In genomic region chr3:9399746-9400145, GRCh38 we compare ENCODE assay signal across 7 cellular contexts. TPM values are rescaled to one million over a fixed set of nuclear protein-coding genes. Genes with fewer than 3 reads are reported as not detected.
DNase-seq lines count a peak whose midpoint lies in the region; ATAC-seq and TF ChIP-seq lines count a peak whose summit lies in the region.

No MANE protein-coding gene starts in this region.

- H3K4me2 ChIP-seq in SU-DHL-6 (ENCODE audit: low read depth, low read length, poor library complexity, severe bottlenecking): peak overlapping the region; percentile 89

- H3K27ac Mint-ChIP-seq in endodermal cell: peak overlapping the region; percentile 99

- WGBS in endodermal cell (ENCODE audit: insufficient coverage in 1 of 2, insufficient read length in 1 of 2), 2 experiments: 0% methylated on average over 1 to 3 of the region's 3 CpGs
- WGBS in suprapubic skin: 0% methylated on average over 3 of the region's 3 CpGs

- DNase-seq in GM04504 (ENCODE audit: low read depth): peak; percentile 86
- peak; percentile 80 for DNase-seq in NB4 (ENCODE audit: low read depth)
- peak; percentile 86 for DNase-seq in endodermal cell
- DNase-seq in lower lobe of right lung: peak; percentile 63
- DNase-seq in suprapubic skin (ENCODE audit: low spot score in 2 of 2): peak in 1 of 2 donors; percentile 73

- no peaks in the 10 kb centered on the region for H3K27me3 Mint-ChIP-seq in endodermal cell (ENCODE audit: insufficient read depth)

- H3K36me3 ChIP-seq in SU-DHL-6 (ENCODE audit: low read length): peaks cover 7% of the 10 kb centered on the region; the same call in 1 of the 2 replicates
- H3K36me3 ChIP-seq in endodermal cell (ENCODE audit: control insufficient read depth, insufficient read depth, low read length): peaks cover 9% of the 10 kb centered on the region
- peaks cover 6% of the 10 kb centered on the region for H3K36me3 ChIP-seq in lower lobe of right lung
- no peaks in the 10 kb centered on the region for H3K36me3 ChIP-seq in suprapubic skin

- H2AFZ ChIP-seq in SU-DHL-6 (ENCODE audit: low read depth, low read length, severe bottlenecking): no peak overlapping the region

- H3F3A ChIP-seq in SU-DHL-6 (ENCODE audit: insufficient read depth): peaks cover 7% of the 10 kb centered on the region

- intact Hi-C loops in lower lobe of right lung (cut with DNase I): no loop called here

- TF ChIP-seq EP300 in suprapubic skin (IDR thresholded peaks at IDR 0.05): no peak

- H3K4me1 Mint-ChIP-seq in endodermal cell: peaks cover 61% of the 10 kb centered on the region

- H3K27ac ChIP-seq in SU-DHL-6 (ENCODE audit: low read depth, low read length) (peak overlapping the region; percentile 89; the same call in 1 of the 2 replicates), endodermal cell (ENCODE audit: low read depth, low read length) (peak overlapping the region; percentile 81), lower lobe of right lung (peak overlapping the region; percentile 98), suprapubic skin (peak overlapping the region; percentile 100)

- H3K9me3 Mint-ChIP-seq in endodermal cell: no peaks in the 10 kb centered on the region

- peaks cover 91% of the 10 kb centered on the region for H3K79me2 ChIP-seq in SU-DHL-6 (ENCODE audit: insufficient read depth, low read length)

- peak overlapping the region; percentile 98 for H3K9ac ChIP-seq in SU-DHL-6 (ENCODE audit: low read length)
- peak overlapping the region; percentile 98 for H3K9ac ChIP-seq in endodermal cell (ENCODE audit: extremely low read depth, low read length, poor library complexity, severe bottlenecking)

- TF ChIP-seq POLR2A in NB4 (IDR thresholded peaks at IDR 0.05; ENCODE audit: extremely low read depth, insufficient read length) (no peak), suprapubic skin (IDR thresholded peaks at IDR 0.05) (peak in 1 of 2 donors; percentile 17)

- H3K4me3 Mint-ChIP-seq in endodermal cell: peak overlapping the region; percentile 97

- H3K4me3 ChIP-seq in NB4 (ENCODE audit: low read depth, low read length): peak overlapping the region; percentile 86
- H3K4me3 ChIP-seq in SU-DHL-6 (ENCODE audit: insufficient read depth, low read length, poor library complexity, severe bottlenecking): peak overlapping the region; percentile 97
- peak overlapping the region; percentile 88 for H3K4me3 ChIP-seq in endodermal cell (ENCODE audit: low read length)
- peak overlapping the region; percentile 89 for H3K4me3 ChIP-seq in lower lobe of right lung
- peak overlapping the region; percentile 89 for H3K4me3 ChIP-seq in suprapubic skin

- TF ChIP-seq CTCF in NB4 (IDR thresholded peaks at IDR 0.05; ENCODE audit: low read depth, low read length) (no peak), SU-DHL-6 (IDR thresholded peaks at IDR 0.05; ENCODE audit: insufficient read depth, low read length, poor library complexity, severe bottlenecking) (no peak), endodermal cell (conservative IDR thresholded peaks at IDR 0.05) (peak; percentile 16), lower lobe of right lung (IDR thresholded peaks at IDR 0.05) (no peak), suprapubic skin (IDR thresholded peaks at IDR 0.05) (no peak)

- peaks cover 72% of the 10 kb centered on the region for H4K20me1 ChIP-seq in SU-DHL-6 (ENCODE audit: low read depth, low read length)

- no peak for ATAC-seq in lower lobe of right lung
- no peak for ATAC-seq in HG03196 (IDR thresholded peaks at IDR 0.05; ENCODE audit: unreplicated experiment)

- H3K9me2 ChIP-seq in SU-DHL-6 (replicated peaks; ENCODE audit: insufficient read depth, low read length): no peaks in the 10 kb centered on the region

- peaks cover 6% of the 10 kb centered on the region for H3K4me1 ChIP-seq in endodermal cell (ENCODE audit: control insufficient read depth, insufficient read depth, low read length)
- H3K4me1 ChIP-seq in lower lobe of right lung: peaks cover 70% of the 10 kb centered on the region
- H3K4me1 ChIP-seq in suprapubic skin: peaks cover 73% of the 10 kb centered on the region

- peaks cover 16% of the 10 kb centered on the region for H3K36me3 Mint-ChIP-seq in endodermal cell (ENCODE audit: low read depth)

- H3K27me3 ChIP-seq in SU-DHL-6 (ENCODE audit: low read length) (no peaks in the 10 kb centered on the region), endodermal cell (ENCODE audit: control insufficient read depth, insufficient read depth, low read length, poor library complexity, severe bottlenecking) (no peaks in the 10 kb centered on the region), lower lobe of right lung (ENCODE audit: low read depth) (no peaks in the 10 kb centered on the region), suprapubic skin (no peaks in the 10 kb centered on the region)

- H3K9me3 ChIP-seq in SU-DHL-6 (ENCODE audit: insufficient read depth, low read length) (no peaks in the 10 kb centered on the region), endodermal cell (ENCODE audit: control insufficient read depth, low read length) (no peaks in the 10 kb centered on the region), lower lobe of right lung (no peaks in the 10 kb centered on the region), suprapubic skin (no peaks in the 10 kb centered on the region)

RNA-seq across cellular contexts. Expression of gene SETD5, which starts 2.3 kb away (rescaled TPM):
- total RNA-seq in endodermal cell (100 to 1,000 TPM; 261 to 289 TPM), lower lobe of right lung (116 TPM), suprapubic skin (100 to 1,000 TPM in 2 of 4 donors, 10 to 100 TPM in 2; 72.5 to 272 (median 108) TPM)
- 232 TPM for polyA plus RNA-seq in endodermal cell (2013, experiment 1 of 2)
- polyA plus RNA-seq in endodermal cell (2013, experiment 2 of 2): 214 TPM

RNA-seq across cellular contexts. Expression of gene THUMPD3, which starts 36.9 kb away (rescaled TPM):
- 10 to 100 TPM; 55.7 to 61.8 TPM for total RNA-seq in endodermal cell
- polyA plus RNA-seq in endodermal cell (2013, experiment 1 of 2): 58.0 TPM
- polyA plus RNA-seq in endodermal cell (2013, experiment 2 of 2): 62.1 TPM
- total RNA-seq in lower lobe of right lung: 29.2 TPM
- total RNA-seq in suprapubic skin: 10 to 100 TPM; 14.2 to 39.0 (median 27.5) TPM
